ENCODE assay signal across 12 cellular contexts in genomic region chr22:43270314-43270908, GRCh38.
DNase-seq lines count a peak whose midpoint lies in the region; ATAC-seq and TF ChIP-seq lines count a peak whose summit lies in the region.
"Had no signal": no experiment of that assay in that cellular context is flagged by ENCODE, and none has a peak within 500 bp of the region (broad histone marks: within the 10 kb centered on the region; RNA-seq: fewer than 3 reads in every experiment).

No MANE protein-coding gene starts in this region.

- intact Hi-C loops in MCF 10A (cut with micrococcal nuclease), result loop anchor here (10.0 kb wide), 2 partner anchors 554 to 634 kb away; no protein-coding TSS in a partner anchor
- intact Hi-C loops in breast epithelium (cut with DNase I; ENCODE audit: low total_unique reads), result no loop called here
- intact Hi-C loops in upper lobe of right lung (cut with DNase I), result loop anchor here (10.0 kb wide), 1 partner anchor 114 kb away; no protein-coding TSS in a partner anchor

- BruUV-seq in MCF 10A (replicated peaks; lab: Mats Ljungman, UMichigan), result no TSS peak

- H3K4me1 ChIP-seq in breast epithelium (no peaks in the 10 kb centered on the region), upper lobe of right lung (peaks cover 5% of the 10 kb centered on the region)

- no peaks in the 10 kb centered on the region for H3K9me3 Mint-ChIP-seq in MCF 10A (ENCODE audit: unreplicated experiment)
- H3K9me3 Mint-ChIP-seq: central memory CD8-positive, alpha-beta T cell had no signal

- TF ChIP-seq POLR2A in breast epithelium (IDR thresholded peaks at IDR 0.05), result no peak

- H3K27me3 ChIP-seq in breast epithelium (peaks cover 0 to 7% of the 10 kb centered on the region in 2 donors), upper lobe of right lung (no peaks in the 10 kb centered on the region)

- TF ChIP-seq CTCF in MCF 10A (IDR thresholded peaks at IDR 0.05; ENCODE audit: unreplicated experiment) (peak; percentile 13), breast epithelium (IDR thresholded peaks at IDR 0.05) (no peak), upper lobe of right lung (IDR thresholded peaks at IDR 0.05) (no peak)

- H3K4me1 Mint-ChIP-seq in MCF 10A (ENCODE audit: insufficient read depth, unreplicated experiment), result peaks cover 13% of the 10 kb centered on the region

- H3K9me3 ChIP-seq in breast epithelium (no peaks in the 10 kb centered on the region), upper lobe of right lung (no peaks in the 10 kb centered on the region)
- H3K9me3 ChIP-seq: BLaER1 treated with 17β-estradiol and CSF1 and Interleukin-3, amounts not matched to agents 10 nM and 100 nM; lower lobe of right lung; thoracic aorta had no signal

- H3K36me3 ChIP-seq in breast epithelium (no peaks in the 10 kb centered on the region), upper lobe of right lung (no peaks in the 10 kb centered on the region)
- H3K36me3 ChIP-seq: BLaER1 treated with 17β-estradiol and CSF1 and Interleukin-3, amounts not matched to agents 10 nM and 100 nM; lower lobe of right lung; thoracic aorta had no signal

- CTCF ChIA-PET in MCF 10A (lab: Yijun Ruan, JAX), result interaction anchor here (0.6 to 4.8 kb wide), 6 partner anchors 11 to 151 kb away, joined by 3 to 27 read pairs (median 4); no protein-coding TSS in a partner anchor

- POLR2A ChIA-PET in MCF 10A (lab: Yijun Ruan, JAX), result no interaction called here

- no peak for DNase-seq in MCF 10A (ENCODE audit: unreplicated experiment)
- DNase-seq in breast epithelium (ENCODE audit: low spot score in 2 of 2), result no peak
- DNase-seq in ecto neural progenitor cell (ENCODE audit: low spot score), result peak; percentile 66
- DNase-seq in upper lobe of right lung, result no peak
- DNase-seq in G401 (ENCODE audit: low spot score), result no peak
- DNase-seq in stimulated activated CD4-positive, alpha-beta T cell treated with anti-CD3 and anti-CD28 coated beads, Interleukin-1b, Interleukin-23, amount 100 ng/mL, for 48 hours, result no peak
- DNase-seq: lower lobe of right lung had no signal

- H3K27ac ChIP-seq in breast epithelium (no peak overlapping the region), upper lobe of right lung (peak overlapping the region; percentile 77)
- H3K27ac ChIP-seq: BLaER1 treated with 17β-estradiol and CSF1 and Interleukin-3, amounts not matched to agents 10 nM and 100 nM; thoracic aorta had no signal

- peaks cover 28% of the 10 kb centered on the region for H3K27me3 Mint-ChIP-seq in MCF 10A (ENCODE audit: insufficient read depth, unreplicated experiment)
- H3K27me3 Mint-ChIP-seq: central memory CD8-positive, alpha-beta T cell had no signal

- H3K4me3 ChIP-seq in breast epithelium, result no peak overlapping the region
- no peak overlapping the region for H3K4me3 ChIP-seq in upper lobe of right lung
- H3K4me3 ChIP-seq: BLaER1 treated with 17β-estradiol and CSF1 and Interleukin-3, amounts not matched to agents 10 nM and 100 nM; lower lobe of right lung; thoracic aorta had no signal

- H3K4me3 Mint-ChIP-seq in MCF 10A (ENCODE audit: unreplicated experiment), result no peak overlapping the region
- H3K4me3 Mint-ChIP-seq: central memory CD8-positive, alpha-beta T cell had no signal

- H3K36me3 Mint-ChIP-seq in MCF 10A (ENCODE audit: insufficient read depth, unreplicated experiment), result no peaks in the 10 kb centered on the region

- no peak overlapping the region for H3K27ac Mint-ChIP-seq in MCF 10A (ENCODE audit: low read depth, unreplicated experiment)

- ATAC-seq in HG03354 (IDR thresholded peaks at IDR 0.05; ENCODE audit: poor library complexity, severe bottlenecking, unreplicated experiment) (peak; percentile 53), upper lobe of right lung (peak; percentile 12), HG02840 (IDR thresholded peaks at IDR 0.05; ENCODE audit: low FRiP score, unreplicated experiment) (no peak)
- ATAC-seq: lower lobe of right lung had no signal

- in situ Hi-C loops in G401 (cut with HindIII; ENCODE audit: low sequenced_read_pairs), result no loop called here
